In the genomic region with DNA sequence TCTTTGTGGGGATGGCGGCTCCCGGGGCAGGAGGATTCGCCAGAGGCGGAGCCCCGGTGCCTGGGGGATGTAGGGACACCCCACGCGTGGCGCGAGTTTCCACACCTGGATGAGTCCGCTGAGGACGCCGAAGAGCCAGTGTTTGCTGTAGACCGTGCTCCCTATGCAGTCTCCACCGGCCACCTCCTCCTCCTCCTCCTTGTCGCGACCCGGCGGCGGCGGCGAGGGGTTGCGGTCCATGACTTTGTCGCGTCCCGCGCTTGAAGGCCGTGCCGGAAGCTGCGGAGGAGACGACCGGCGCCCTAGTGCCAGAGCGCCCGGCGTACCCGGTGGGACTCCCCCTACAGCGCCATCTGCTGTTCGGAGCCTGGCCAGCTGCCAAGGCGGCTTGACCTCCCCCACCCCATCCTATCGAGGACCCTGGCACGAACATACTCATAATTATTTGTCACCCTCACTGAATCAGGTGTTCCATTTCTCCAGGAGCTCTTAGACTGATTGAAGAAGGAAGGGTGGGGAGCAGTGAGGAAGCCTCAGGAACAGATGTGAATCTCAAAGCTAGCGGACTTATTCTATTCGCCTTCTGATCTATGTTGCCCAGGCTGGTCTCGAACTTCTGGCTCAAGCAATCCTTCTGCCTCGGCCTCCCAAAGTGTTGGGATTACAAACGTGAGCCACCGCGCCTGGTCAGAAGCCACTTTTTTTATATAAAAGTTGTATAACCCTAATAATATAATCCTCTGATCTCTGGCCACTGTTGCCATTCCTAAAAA, we compare ENCODE assay signal across 8 cellular contexts. TPM values are rescaled to one million over a fixed set of nuclear protein-coding genes. Genes with fewer than 3 reads are reported as not detected.
DNase-seq lines count a peak whose midpoint lies in the region; ATAC-seq and TF ChIP-seq lines count a peak whose summit lies in the region.

TSS of gene SAAL1 (minus strand) at position 281 of the 773 bp plus-strand sequence. CDS start at position 240, 41 bp downstream.

- H3K4me2 ChIP-seq in BLaER1: peak within 1 kb of the TSS; percentile 85

- DNase-seq in NCI-H510A treated with DMSO at 0.1 percent for 48 hours (lab: John Stamatoyannopoulos, UW) (peak; percentile 35), dedifferentiated amniotic fluid mesenchymal stem cell (ENCODE audit: extremely low spot score) (peak; percentile 72), left lung (peak; percentile 84 to 97)
- DNase-seq in activated CD4-positive, alpha-beta T cell treated with anti-CD3 and anti-CD28 coated beads for 4 hours: peak; percentile 86 to 90
- DNase-seq in stimulated activated CD4-positive, alpha-beta T cell treated with anti-CD3 and anti-CD28 coated beads, Interleukin-2, amount 100 ng/mL, for 4 hours (ENCODE audit: low read depth): peak; percentile 84

- H3K4me1 ChIP-seq in BLaER1 (peaks cover 19% of the 10 kb centered on the region), left lung (peaks cover 14 to 15% of the 10 kb centered on the region in 2 donors)

- intact Hi-C loops in left lung (cut with DNase I): loop anchor here in 1 of 2 donors (10.0 kb wide), 1 partner anchor 91 kb away; the partner anchor contains the start of gene SERGEF

- peak within 1 kb of the TSS; percentile 99 for H3K4me3 ChIP-seq in BLaER1
- peak within 1 kb of the TSS; percentile 84 to 98 for H3K4me3 ChIP-seq in left lung

- H3K27ac ChIP-seq in BLaER1: peak within 1 kb of the TSS; percentile 93
- H3K27ac ChIP-seq in left lung: peak within 1 kb of the TSS in 1 of 2 donors; percentile 48

- TF ChIP-seq CTCF in left lung (IDR thresholded peaks at IDR 0.05): peak; percentile 57 to 67

- H3K9ac ChIP-seq in BLaER1: peak within 1 kb of the TSS; percentile 96

- peak; percentile 97 for ATAC-seq in HG03439 (IDR thresholded peaks at IDR 0.05; ENCODE audit: unreplicated experiment)
- ATAC-seq in left lung: peak; percentile 99

- no peaks in the 10 kb centered on the region for H3K9me3 ChIP-seq in BLaER1
- H3K9me3 ChIP-seq in left lung: no peaks in the 10 kb centered on the region

- peak; percentile 82 for TF ChIP-seq POLR2A in GM19193 (IDR thresholded peaks at IDR 0.05; ENCODE audit: extremely low read depth, insufficient read depth, insufficient read length)

- H3K27me3 ChIP-seq in BLaER1: no peaks in the 10 kb centered on the region
- H3K27me3 ChIP-seq in left lung: peaks cover 0 to 15% of the 10 kb centered on the region in 2 donors

- peaks cover 7% of the 10 kb centered on the region; the same call in 1 of the 2 replicates for H4K20me1 ChIP-seq in BLaER1

- peaks cover 27% of the 10 kb centered on the region for H3K36me3 ChIP-seq in BLaER1
- peaks cover 0 to 24% of the 10 kb centered on the region in 2 donors for H3K36me3 ChIP-seq in left lung

RNA-seq across cellular contexts. Expression of gene SAAL1, which starts in this region (rescaled TPM):
- total RNA-seq in left lung: 10 to 100 TPM in 1 of 2 donors, 1 to 10 TPM in 1; 9.5 to 13.7 TPM

Comparison
In these comparisons a context has a peak if more than half of its experiments do, and no peak if none do; other contexts are left out.
1. DNase-seq: peak in every context shown above with its lines; median percentile 90 in left lung; 88 in activated CD4-positive, alpha-beta T cell treated with anti-CD3 and anti-CD28 coated beads for 4 hours; 84 in stimulated activated CD4-positive, alpha-beta T cell treated with anti-CD3 and anti-CD28 coated beads, Interleukin-2, amount 100 ng/mL, for 4 hours; 72 in dedifferentiated amniotic fluid mesenchymal stem cell; 35 in NCI-H510A treated with DMSO at 0.1 percent for 48 hours.